ENCODE assay signal across 8 cellular contexts in genomic region chr1:48697066-48697707, GRCh38.
DNase-seq lines count a peak whose midpoint lies in the region; ATAC-seq and TF ChIP-seq lines count a peak whose summit lies in the region.

No MANE protein-coding gene starts in this region.

- TF ChIP-seq CTCF in coronary artery (IDR thresholded peaks at IDR 0.05), result peak; percentile 80

- DNase-seq in NCI-H2196 (lab: John Stamatoyannopoulos, UW; ENCODE audit: unreplicated experiment) (peak; percentile 63), NCI-H2196 treated with DMSO at 0.1 percent for 48 hours (lab: John Stamatoyannopoulos, UW; ENCODE audit: unreplicated experiment) (no peak), NCI-H1694 treated with DMSO at 0.1 percent for 48 hours (lab: John Stamatoyannopoulos, UW) (peak; percentile 38), coronary artery (ENCODE audit: low spot score) (no peak), memory B cell (ENCODE audit: low spot score in 2 of 2) (peak; percentile 42 to 70)
- peak; percentile 68 for DNase-seq in activated CD4-positive, CD25-positive, alpha-beta regulatory T cell treated with anti-CD3 and anti-CD28 coated beads, Interleukin-2, amount 50 U/mL, for 72 hours
- peak; percentile 11 to 15 for DNase-seq in stimulated activated CD8-positive, alpha-beta memory T cell treated with anti-CD3 and anti-CD28 coated beads, Interleukin-7, amount 100 ng/mL, for 4 hours (ENCODE audit: low read depth in 2 of 2)

- peaks cover 2% of the 10 kb centered on the region for H3K4me1 Mint-ChIP-seq in memory B cell

- no peak overlapping the region for H3K4me3 Mint-ChIP-seq in memory B cell

- ATAC-seq in HG02571 (IDR thresholded peaks at IDR 0.05; ENCODE audit: unreplicated experiment), result peak; percentile 62
- peak; percentile 27 for ATAC-seq in memory B cell (ENCODE audit: low read depth)

- no peaks in the 10 kb centered on the region for H3K36me3 Mint-ChIP-seq in memory B cell

- H3K9me3 Mint-ChIP-seq in memory B cell, result no peaks in the 10 kb centered on the region

- no peak overlapping the region for H3K4me3 ChIP-seq in coronary artery

- no peak overlapping the region for H3K27ac Mint-ChIP-seq in memory B cell

- no peak overlapping the region for H3K27ac ChIP-seq in coronary artery

- H3K27me3 Mint-ChIP-seq in memory B cell, result peaks cover 11% of the 10 kb centered on the region

Comparison
In these comparisons a context has a peak if more than half of its experiments do, and no peak if none do; other contexts are left out.
1. DNase-seq: peak in NCI-H2196 (single experiment), NCI-H1694 treated with DMSO at 0.1 percent for 48 hours (single experiment), activated CD4-positive, CD25-positive, alpha-beta regulatory T cell treated with anti-CD3 and anti-CD28 coated beads, Interleukin-2, amount 50 U/mL, for 72 hours (single experiment), memory B cell (2 of 2) and stimulated activated CD8-positive, alpha-beta memory T cell treated with anti-CD3 and anti-CD28 coated beads, Interleukin-7, amount 100 ng/mL, for 4 hours (2 of 2); none in NCI-H2196 treated with DMSO at 0.1 percent for 48 hours (single experiment) and coronary artery (single experiment).